Comparison of ENCODE assay signal across 8 cellular contexts in genomic region chr3:71585891-71586809, GRCh38. TPM values are rescaled to one million over a fixed set of nuclear protein-coding genes. Genes with fewer than 3 reads are reported as not detected.
DNase-seq lines count a peak whose midpoint lies in the region; ATAC-seq and TF ChIP-seq lines count a peak whose summit lies in the region.

No MANE protein-coding gene starts in this region.

- no peaks in the 10 kb centered on the region for H3K36me3 ChIP-seq in subcutaneous abdominal adipose tissue (ENCODE audit: control insufficient read depth in 5 of 5, insufficient read depth in 5 of 5, low read length in 5 of 5)

- peak; percentile 32 for DNase-seq in NCI-H2171 treated with DMSO at 0.1 percent for 48 hours (lab: John Stamatoyannopoulos, UW)
- DNase-seq in NCI-H2171 (lab: John Stamatoyannopoulos, UW), result no peak
- DNase-seq in HL-60 (ENCODE audit: low read depth in 1 of 2, low spot score in 1 of 2), result no peak
- no peak for DNase-seq in activated B cell treated with CpG ODN at 0.5 μM for 24 hours
- DNase-seq in foreskin melanocyte, result peak; percentile 18
- DNase-seq in hepatic stellate cell (ENCODE audit: low spot score), result no peak

- H3K4me1 ChIP-seq in subcutaneous abdominal adipose tissue (ENCODE audit: control insufficient read depth in 5 of 5, insufficient read depth in 5 of 5, low read length in 5 of 5), result peaks cover 0 to 30% (median 19%) of the 10 kb centered on the region in 5 donors

- H3K9me3 Mint-ChIP-seq in activated B cell treated with CpG ODN at 0.5 μM for 24 hours, result no peaks in the 10 kb centered on the region

- ATAC-seq in activated B cell treated with CpG ODN at 0.5 μM for 24 hours (ENCODE audit: low read depth), result no peak
- ATAC-seq in GM19023 (IDR thresholded peaks at IDR 0.05; ENCODE audit: unreplicated experiment), result no peak

- H3K36me3 Mint-ChIP-seq in activated B cell treated with CpG ODN at 0.5 μM for 24 hours (ENCODE audit: low read depth), result peaks cover 16% of the 10 kb centered on the region

- H3K27ac ChIP-seq in HL-60 (replicated peaks), result no peak overlapping the region; the same call in 1 of the 2 replicates
- peak overlapping the region; percentile 89 for H3K27ac ChIP-seq in subcutaneous abdominal adipose tissue (ENCODE audit: low read depth, low read length)

- no peak overlapping the region for H3K4me3 Mint-ChIP-seq in activated B cell treated with CpG ODN at 0.5 μM for 24 hours

- H3K27ac Mint-ChIP-seq in activated B cell treated with CpG ODN at 0.5 μM for 24 hours, result peak overlapping the region; percentile 89

- TF ChIP-seq CTCF in HL-60 (IDR thresholded peaks at IDR 0.05; ENCODE audit: insufficient read depth, low read length) (peak; percentile 17), activated B cell treated with CpG ODN at 0.5 μM for 24 hours (IDR thresholded peaks at IDR 0.05) (no peak)

- H3K27me3 ChIP-seq in HL-60 (ENCODE audit: insufficient read depth, poor library complexity, severe bottlenecking), result no peaks in the 10 kb centered on the region
- no peaks in the 10 kb centered on the region for H3K27me3 ChIP-seq in subcutaneous abdominal adipose tissue (ENCODE audit: control insufficient read depth in 5 of 5, insufficient read depth in 4 of 5, low read length in 5 of 5)

- H3K4me1 Mint-ChIP-seq in activated B cell treated with CpG ODN at 0.5 μM for 24 hours, result peaks cover 37% of the 10 kb centered on the region

- CTCF ChIA-PET in activated B cell treated with CpG ODN at 0.5 μM for 24 hours (lab: Charles Lee), result interaction anchor here (0.8 to 2.1 kb wide), 9 partner anchors 90 to 1054 kb away, joined by 3 to 15 read pairs (median 3); no protein-coding TSS in a partner anchor

- no peaks in the 10 kb centered on the region for H3K9me3 ChIP-seq in subcutaneous abdominal adipose tissue (ENCODE audit: control insufficient read depth in 5 of 5, low read length in 5 of 5)

- H3K27me3 Mint-ChIP-seq in activated B cell treated with CpG ODN at 0.5 μM for 24 hours, result no peaks in the 10 kb centered on the region

- POLR2A ChIA-PET in activated B cell treated with CpG ODN at 0.5 μM for 24 hours (lab: Charles Lee), result interaction anchor here (0.6 to 6.0 kb wide), 9 partner anchors 37 to 887 kb away, joined by 3 to 103 read pairs (median 9); no protein-coding TSS in a partner anchor

- H3K4me3 ChIP-seq in HL-60 (replicated peaks; ENCODE audit: insufficient read depth, low read length) (no peak overlapping the region), subcutaneous abdominal adipose tissue (ENCODE audit: low read depth in 1 of 5, low read length in 5 of 5) (no peak overlapping the region)

- intact Hi-C loops in activated B cell treated with CpG ODN at 0.5 μM for 24 hours (cut with micrococcal nuclease), result loop anchor here (1.0 to 10.0 kb wide), 14 partner anchors 63 to 1522 kb away; no protein-coding TSS in a partner anchor

- peak overlapping the region in 1 of 5 donors; percentile 53 for H3K9ac ChIP-seq in subcutaneous abdominal adipose tissue (ENCODE audit: low read length in 5 of 5)

RNA-seq across cellular contexts. Expression of gene FOXP1, which starts 2.6 kb away (rescaled TPM):
- total RNA-seq in activated B cell treated with CpG ODN at 0.5 μM for 24 hours, result 491 and 563 TPM in 2 replicates

Comparison
In these comparisons a context has a peak if more than half of its experiments do, and no peak if none do; other contexts are left out.
1. DNase-seq: peak in NCI-H2171 treated with DMSO at 0.1 percent for 48 hours (single experiment) and foreskin melanocyte (single experiment); none in NCI-H2171 (single experiment), HL-60 (0 of 2), activated B cell treated with CpG ODN at 0.5 μM for 24 hours (single experiment) and hepatic stellate cell (single experiment).